In genomic region chr2:209901187-209901586, GRCh38 we compare ENCODE assay signal across 21 cellular contexts.
A peak's percentile ranks its signal among the peaks of the same experiment; 100 is the strongest.
DNase-seq lines count a peak whose midpoint lies in the region; ATAC-seq and TF ChIP-seq lines count a peak whose summit lies in the region.
"Had no signal": no experiment of that assay in that cellular context is flagged by ENCODE, and none has a peak within 500 bp of the region (broad histone marks: within the 10 kb centered on the region; RNA-seq: fewer than 3 reads in every experiment).

No MANE protein-coding gene starts in this region.

- ATAC-seq in SK-N-SH treated with all-trans-retinoic acid at 6 μM for 48 hours = peak; percentile 69
- ATAC-seq in GM21529 (IDR thresholded peaks at IDR 0.05; ENCODE audit: unreplicated experiment) = no peak
- ATAC-seq: K562, T-cell had no signal

- H2AFZ ChIP-seq in SK-N-SH (ENCODE audit: low read depth) = no peak overlapping the region
- no peak overlapping the region for H2AFZ ChIP-seq in OCI-LY3 (ENCODE audit: low read depth, low read length)

- DNase-seq in SK-N-SH (no peak), NCI-H2171 treated with DMSO at 0.1 percent for 48 hours (lab: John Stamatoyannopoulos, UW) (peak; percentile 85), DMS53 (lab: John Stamatoyannopoulos, UW) (no peak), NCI-H1436 (lab: John Stamatoyannopoulos, UW) (no peak), WERI-Rb-1 (no peak)
- DNase-seq: 8988T; CD4-positive, alpha-beta T cell; DMS79 treated with DMSO at 0.1 percent for 48 hours; GOT3; HFFc6; Kasumi-1; MV-4-11; NCI-H1105 treated with DMSO at 0.1 percent for 48 hours; NCI-H2081 treated with DMSO at 0.1 percent for 48 hours; NCI-H526 treated with DMSO at 0.1 percent for 48 hours; T-cell had no signal

- CTCF ChIA-PET in SK-N-SH (lab: Yijun Ruan, JAX) = interaction anchor here (1.2 to 1.7 kb wide), 2 partner anchors 21 to 49 kb away, joined by 3 read pairs; no protein-coding TSS in a partner anchor

- no peak overlapping the region for H3K4me2 ChIP-seq in SK-N-SH
- H3K4me2 ChIP-seq in OCI-LY3 (ENCODE audit: low read length) = peak overlapping the region; percentile 28; the same call in 1 of the 2 replicates

- TF ChIP-seq EP300 in SK-N-SH (IDR thresholded peaks at IDR 0.05; ENCODE audit: borderline replicate concordance in 1 of 2, low read depth in 1 of 2, low read length in 1 of 2) = no peak

- H3K27ac ChIP-seq in SK-N-SH (ENCODE audit: low read depth in 2 of 2, low read length in 1 of 2) (no peak overlapping the region), OCI-LY3 (ENCODE audit: low read length) (no peak overlapping the region), WERI-Rb-1 (no peak overlapping the region)

- H3K9ac ChIP-seq in SK-N-SH (no peak overlapping the region), OCI-LY3 (ENCODE audit: low read length) (no peak overlapping the region)

- H3K79me2 ChIP-seq in SK-N-SH (ENCODE audit: insufficient read depth) (no peaks in the 10 kb centered on the region), OCI-LY3 (ENCODE audit: low read length) (no peaks in the 10 kb centered on the region)

- no peaks in the 10 kb centered on the region for H3K9me2 ChIP-seq in SK-N-SH

- WGBS in SK-N-SH (ENCODE audit: low lambda C conversion rate) = 31% methylated on average over 1 of the region's 1 CpG

- H3K36me3 ChIP-seq in SK-N-SH (replicated peaks in 1 of 2; ENCODE audit: control insufficient read depth in 1 of 2, insufficient read depth in 2 of 2, low read length in 1 of 2) (peaks cover 0 to 4% of the 10 kb centered on the region in 2 experiments), OCI-LY3 (replicated peaks; ENCODE audit: low read depth, low read length) (no peaks in the 10 kb centered on the region), WERI-Rb-1 (no peaks in the 10 kb centered on the region)
- H3K36me3 ChIP-seq: HAP-1 had no signal

- H3K4me3 ChIP-seq in SK-N-SH (ENCODE audit: low read depth in 2 of 2, low read length in 1 of 2) = no peak overlapping the region
- H3K4me3 ChIP-seq in OCI-LY3 (ENCODE audit: low read length) = no peak overlapping the region
- no peak overlapping the region for H3K4me3 ChIP-seq in WERI-Rb-1 (ENCODE audit: low read depth, low read length)
- H3K4me3 ChIP-seq: HAP-1, K562 had no signal

- TF ChIP-seq RAD21 in SK-N-SH (IDR thresholded peaks at IDR 0.05; ENCODE audit: low read length) = no peak

- H3K4me1 ChIP-seq in SK-N-SH (ENCODE audit: control insufficient read depth in 1 of 2, insufficient read depth in 2 of 2, low read depth in 1 of 2, low read length in 1 of 2) = 0 out of 4 replicates have a peak, but pooled peaks cover 0 to 5% of the 10 kb centered on the region in 2 experiments
- H3K4me1 ChIP-seq in OCI-LY3 (ENCODE audit: low read length) = no peaks in the 10 kb centered on the region
- H3K4me1 ChIP-seq: HAP-1 had no signal

- TF ChIP-seq CTCF in SK-N-SH (IDR thresholded peaks at IDR 0.05) = no peak
- TF ChIP-seq CTCF in OCI-LY3 (IDR thresholded peaks at IDR 0.05; ENCODE audit: low read depth, low read length) = no peak
- TF ChIP-seq CTCF in WERI-Rb-1 (IDR thresholded peaks at IDR 0.05; ENCODE audit: low read depth, low read length) = no peak

- no peaks in the 10 kb centered on the region for H3K27me3 ChIP-seq in SK-N-SH (ENCODE audit: insufficient read depth)
- H3K27me3 ChIP-seq in OCI-LY3 (ENCODE audit: low read depth, low read length) = no peaks in the 10 kb centered on the region
- no peaks in the 10 kb centered on the region for H3K27me3 ChIP-seq in WERI-Rb-1 (ENCODE audit: insufficient read depth, low read depth, severe bottlenecking)

- H3K9me3 ChIP-seq in SK-N-SH (no peaks in the 10 kb centered on the region), OCI-LY3 (ENCODE audit: insufficient read depth, low read length) (no peaks in the 10 kb centered on the region), WERI-Rb-1 (ENCODE audit: severe bottlenecking) (no peaks in the 10 kb centered on the region)
- H3K9me3 ChIP-seq: HAP-1 had no signal

- H4K20me1 ChIP-seq in SK-N-SH (ENCODE audit: insufficient read depth) = no peaks in the 10 kb centered on the region
- no peaks in the 10 kb centered on the region for H4K20me1 ChIP-seq in OCI-LY3 (ENCODE audit: insufficient read depth, low read length)

- POLR2A ChIA-PET in SK-N-SH (lab: Yijun Ruan, JAX) = no interaction called here

- H3F3A ChIP-seq in SK-N-SH (replicated peaks; ENCODE audit: insufficient read depth) = peaks cover 13% of the 10 kb centered on the region

TF ChIP-seq in SK-N-SH treated with all-trans-retinoic acid at 6 μM for 48 hours, 23 proteins besides CTCF, POLR2A, EP300 and RAD21 (continues in another document):
- no peak for TF ChIP-seq BACH2 (CRISPR knock-in tag; IDR thresholded peaks at IDR 0.05; ENCODE audit: borderline replicate concordance)
- no peak for TF ChIP-seq OSR1 (CRISPR knock-in tag; IDR thresholded peaks at IDR 0.05)
- no peak for TF ChIP-seq ARNTL (CRISPR knock-in tag; IDR thresholded peaks at IDR 0.05; ENCODE audit: borderline replicate concordance, low read depth)
- TF ChIP-seq TSHZ2 (CRISPR knock-in tag; IDR thresholded peaks at IDR 0.05) = no peak
- TF ChIP-seq ISL1 (CRISPR knock-in tag; IDR thresholded peaks at IDR 0.05) = no peak

TF ChIP-seq in SK-N-SH, 30 proteins besides CTCF, POLR2A, EP300 and RAD21:
- TF ChIP-seq MXI1 (IDR thresholded peaks at IDR 0.05; ENCODE audit: low read depth, low read length) (no peak), EZH2phosphoT487 (IDR thresholded peaks at IDR 0.05; ENCODE audit: borderline replicate concordance, low read depth) (no peak), POLR2AphosphoS5 (IDR thresholded peaks at IDR 0.05; ENCODE audit: low read depth, low read length) (no peak), NRF1 (IDR thresholded peaks at IDR 0.05; ENCODE audit: low read depth, low read length) (no peak), RCOR1 (IDR thresholded peaks at IDR 0.05; ENCODE audit: low read length) (no peak), REST (IDR thresholded peaks at IDR 0.05; ENCODE audit: low read depth, low read length) (no peak), RFX5 (IDR thresholded peaks at IDR 0.05; ENCODE audit: low read length) (no peak), GABPA (IDR thresholded peaks at IDR 0.05; ENCODE audit: low read depth) (no peak), FOXM1 (IDR thresholded peaks at IDR 0.05; ENCODE audit: low read depth) (no peak), YY1 (IDR thresholded peaks at IDR 0.05; ENCODE audit: low read depth) (no peak), GATA2 (CRISPR knock-in tag; IDR thresholded peaks at IDR 0.05) (no peak), USF2 (IDR thresholded peaks at IDR 0.05; ENCODE audit: borderline replicate concordance, low read depth, low read length) (no peak), TAF1 (IDR thresholded peaks at IDR 0.05; ENCODE audit: borderline replicate concordance, low read depth, low read length) (no peak), TCF12 (IDR thresholded peaks at IDR 0.05) (no peak)
- TF ChIP-seq, protein P1, sequence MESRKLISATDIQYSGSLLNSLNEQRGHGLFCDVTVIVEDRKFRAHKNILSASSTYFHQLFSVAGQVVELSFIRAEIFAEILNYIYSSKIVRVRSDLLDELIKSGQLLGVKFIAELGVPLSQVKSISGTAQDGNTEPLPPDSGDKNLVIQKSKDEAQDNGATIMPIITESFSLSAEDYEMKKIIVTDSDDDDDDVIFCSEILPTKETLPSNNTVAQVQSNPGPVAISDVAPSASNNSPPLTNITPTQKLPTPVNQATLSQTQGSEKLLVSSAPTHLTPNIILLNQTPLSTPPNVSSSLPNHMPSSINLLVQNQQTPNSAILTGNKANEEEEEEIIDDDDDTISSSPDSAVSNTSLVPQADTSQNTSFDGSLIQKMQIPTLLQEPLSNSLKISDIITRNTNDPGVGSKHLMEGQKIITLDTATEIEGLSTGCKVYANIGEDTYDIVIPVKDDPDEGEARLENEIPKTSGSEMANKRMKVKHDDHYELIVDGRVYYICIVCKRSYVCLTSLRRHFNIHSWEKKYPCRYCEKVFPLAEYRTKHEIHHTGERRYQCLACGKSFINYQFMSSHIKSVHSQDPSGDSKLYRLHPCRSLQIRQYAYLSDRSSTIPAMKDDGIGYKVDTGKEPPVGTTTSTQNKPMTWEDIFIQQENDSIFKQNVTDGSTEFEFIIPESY (IDR thresholded peaks at IDR 0.05; ENCODE audit: borderline replicate concordance, low read depth) = no peak
TF ChIP-seq in SK-N-SH: peak in this region for 0.
